Comparison of ENCODE assay signal across 16 cellular contexts in genomic region chr16:83355570-83356218, GRCh38.
DNase-seq lines count a peak whose midpoint lies in the region; ATAC-seq and TF ChIP-seq lines count a peak whose summit lies in the region.
"Had no signal": no experiment of that assay in that cellular context is flagged by ENCODE, and none has a peak within 500 bp of the region (broad histone marks: within the 10 kb centered on the region; RNA-seq: fewer than 3 reads in every experiment).

No MANE protein-coding gene starts in this region.

- H3K9ac ChIP-seq in Karpas-422 (ENCODE audit: low read length): no peak overlapping the region

- no peak for TF ChIP-seq CTCF in type B pancreatic cell (conservative IDR thresholded peaks at IDR 0.05)

- H3K4me1 ChIP-seq in Karpas-422 (ENCODE audit: low read length): peaks cover 11% of the 10 kb centered on the region
- H3K4me1 ChIP-seq in CD4-positive, alpha-beta memory T cell (ENCODE audit: insufficient read depth, low read length): no peaks in the 10 kb centered on the region
- H3K4me1 ChIP-seq: A549, HAP-1, Peyer's patch had no signal

- no peak overlapping the region for H3K4me3 ChIP-seq in Karpas-422 (ENCODE audit: low read length)
- H3K4me3 ChIP-seq in CD4-positive, alpha-beta memory T cell (ENCODE audit: low read length in 2 of 2): no peak overlapping the region
- H3K4me3 ChIP-seq: A549, GM23338, HAP-1, K562, Peyer's patch had no signal

- no peaks in the 10 kb centered on the region for H3K27me3 ChIP-seq in Karpas-422 (ENCODE audit: low read length)
- no peaks in the 10 kb centered on the region for H3K27me3 ChIP-seq in CD4-positive, alpha-beta memory T cell (ENCODE audit: insufficient read depth, low read length)
- H3K27me3 ChIP-seq: Peyer's patch had no signal

- no peaks in the 10 kb centered on the region for H3K9me3 ChIP-seq in Karpas-422 (ENCODE audit: low read length)
- no peaks in the 10 kb centered on the region for H3K9me3 ChIP-seq in CD4-positive, alpha-beta memory T cell (ENCODE audit: control insufficient read depth in 1 of 2, low read length in 2 of 2)
- H3K9me3 ChIP-seq: A549, HAP-1, Peyer's patch had no signal

- no peaks in the 10 kb centered on the region for H4K20me1 ChIP-seq in Karpas-422 (ENCODE audit: insufficient read depth, low read depth, low read length)

- no peak overlapping the region for H2AFZ ChIP-seq in Karpas-422 (ENCODE audit: low read length)
- H2AFZ ChIP-seq: GM23338 had no signal

- ATAC-seq in activated naive CD4-positive, alpha-beta T cell treated with anti-CD3 and anti-CD28 coated beads, Interleukin-2, amount 50 U/mL, for 72 hours: peak; percentile 44 to 68
- ATAC-seq in activated T-helper 17 cell treated with anti-CD3 and anti-CD28 coated beads, Interleukin-2, amount 50 U/mL, for 72 hours (replicated peaks): peak; percentile 71

- no peak overlapping the region for H3K4me2 ChIP-seq in Karpas-422 (ENCODE audit: low read depth, low read length, poor library complexity, severe bottlenecking)
- H3K4me2 ChIP-seq: A549, GM23338 had no signal

- no peaks in the 10 kb centered on the region for H3K27me3 Mint-ChIP-seq in activated T-helper 17 cell treated with anti-CD3 and anti-CD28 coated beads, Interleukin-2, amount 50 U/mL, for 72 hours
- peaks cover 5% of the 10 kb centered on the region for H3K27me3 Mint-ChIP-seq in type B pancreatic cell
- peaks cover 0 to 2% of the 10 kb centered on the region in 2 donors for H3K27me3 Mint-ChIP-seq in CD4-positive, alpha-beta memory T cell
- H3K27me3 Mint-ChIP-seq: B cell had no signal

- CTCF ChIA-PET in CD4-positive, alpha-beta memory T cell (lab: Charles Lee; ENCODE audit: partially characterized antibody): no interaction called here

- no peaks in the 10 kb centered on the region for H3K4me1 Mint-ChIP-seq in activated T-helper 17 cell treated with anti-CD3 and anti-CD28 coated beads, Interleukin-2, amount 50 U/mL, for 72 hours
- no peaks in the 10 kb centered on the region for H3K4me1 Mint-ChIP-seq in type B pancreatic cell (ENCODE audit: unreplicated experiment)
- no peaks in the 10 kb centered on the region for H3K4me1 Mint-ChIP-seq in CD4-positive, alpha-beta memory T cell
- H3K4me1 Mint-ChIP-seq: B cell, CD14-positive monocyte, GM23338 had no signal

- H3K79me2 ChIP-seq in Karpas-422 (ENCODE audit: low read length): no peaks in the 10 kb centered on the region

- no peaks in the 10 kb centered on the region for H3K9me3 Mint-ChIP-seq in activated naive CD4-positive, alpha-beta T cell treated with anti-CD3 and anti-CD28 coated beads, Interleukin-2, amount 50 U/mL, for 72 hours
- H3K9me3 Mint-ChIP-seq in activated T-helper 17 cell treated with anti-CD3 and anti-CD28 coated beads, Interleukin-2, amount 50 U/mL, for 72 hours: no peaks in the 10 kb centered on the region
- H3K9me3 Mint-ChIP-seq in type B pancreatic cell: no peaks in the 10 kb centered on the region
- peaks cover 0 to 1% (median 0%) of the 10 kb centered on the region in 8 donors for H3K9me3 Mint-ChIP-seq in CD4-positive, alpha-beta memory T cell
- H3K9me3 Mint-ChIP-seq: GM23338 had no signal

- no peaks in the 10 kb centered on the region for H3K36me3 Mint-ChIP-seq in activated naive CD4-positive, alpha-beta T cell treated with anti-CD3 and anti-CD28 coated beads, Interleukin-2, amount 50 U/mL, for 72 hours
- H3K36me3 Mint-ChIP-seq in activated T-helper 17 cell treated with anti-CD3 and anti-CD28 coated beads, Interleukin-2, amount 50 U/mL, for 72 hours (ENCODE audit: low read depth): no peaks in the 10 kb centered on the region
- H3K36me3 Mint-ChIP-seq in type B pancreatic cell: no peaks in the 10 kb centered on the region
- H3K36me3 Mint-ChIP-seq in CD4-positive, alpha-beta memory T cell: no peaks in the 10 kb centered on the region
- H3K36me3 Mint-ChIP-seq: CD14-positive monocyte had no signal

- DNase-seq in activated naive CD4-positive, alpha-beta T cell treated with anti-CD3 and anti-CD28 coated beads, Interleukin-2, amount 50 U/mL, for 72 hours (ENCODE audit: low spot score in 2 of 2): no peak
- no peak for DNase-seq in activated naive CD4-positive, alpha-beta T cell (lab: John Stamatoyannopoulos, UW)
- DNase-seq in Karpas-422 (peak; percentile 59), type B pancreatic cell (ENCODE audit: extremely low spot score, unreplicated experiment) (no peak), NCI-H2107 treated with DMSO at 0.1 percent for 48 hours (lab: John Stamatoyannopoulos, UW; ENCODE audit: unreplicated experiment) (no peak), NOMO-1 treated with dmso at 0.1 percent for 144 hours (lab: John Stamatoyannopoulos, UW; ENCODE audit: unreplicated experiment) (no peak)
- no peak for DNase-seq in CD4-positive, alpha-beta memory T cell
- DNase-seq: Peyer's patch had no signal

- H3K9me2 ChIP-seq in Karpas-422 (replicated peaks; ENCODE audit: insufficient read depth, low read length): no peaks in the 10 kb centered on the region

- POLR2A ChIA-PET in CD4-positive, alpha-beta memory T cell (lab: Charles Lee; ENCODE audit: partially characterized antibody): no interaction called here

- H3K27ac Mint-ChIP-seq in activated naive CD4-positive, alpha-beta T cell treated with anti-CD3 and anti-CD28 coated beads, Interleukin-2, amount 50 U/mL, for 72 hours: no peak overlapping the region
- no peak overlapping the region for H3K27ac Mint-ChIP-seq in activated T-helper 17 cell treated with anti-CD3 and anti-CD28 coated beads, Interleukin-2, amount 50 U/mL, for 72 hours
- H3K27ac Mint-ChIP-seq in type B pancreatic cell: peak overlapping the region; percentile 10
- no peak overlapping the region for H3K27ac Mint-ChIP-seq in CD4-positive, alpha-beta memory T cell
- H3K27ac Mint-ChIP-seq: B cell, CD14-positive monocyte, GM23338 had no signal

- H3K4me3 Mint-ChIP-seq in activated T-helper 17 cell treated with anti-CD3 and anti-CD28 coated beads, Interleukin-2, amount 50 U/mL, for 72 hours: no peak overlapping the region
- no peak overlapping the region for H3K4me3 Mint-ChIP-seq in type B pancreatic cell
- no peak overlapping the region for H3K4me3 Mint-ChIP-seq in CD4-positive, alpha-beta memory T cell
- H3K4me3 Mint-ChIP-seq: B cell, CD14-positive monocyte, GM23338 had no signal

- H3K27ac ChIP-seq in Karpas-422 (ENCODE audit: low read length): no peak overlapping the region
- no peak overlapping the region for H3K27ac ChIP-seq in CD4-positive, alpha-beta memory T cell (ENCODE audit: low read depth, low read length)
- H3K27ac ChIP-seq: A549, HL-60, Peyer's patch had no signal

- intact Hi-C loops in CD4-positive, alpha-beta memory T cell (cut with micrococcal nuclease): no loop called here

- H3K36me3 ChIP-seq in Karpas-422 (ENCODE audit: insufficient read depth, low read length): no peaks in the 10 kb centered on the region
- no peaks in the 10 kb centered on the region for H3K36me3 ChIP-seq in CD4-positive, alpha-beta memory T cell (ENCODE audit: insufficient read depth, low read length)
- H3K36me3 ChIP-seq: HAP-1, Peyer's patch had no signal
